9 cellular contexts compared by ENCODE assay signal in genomic region chr17:81635431-81635830, GRCh38. TPM values are rescaled to one million over a fixed set of nuclear protein-coding genes. Genes with fewer than 3 reads are reported as not detected.
DNase-seq lines count a peak whose midpoint lies in the region; ATAC-seq and TF ChIP-seq lines count a peak whose summit lies in the region.
"Had no signal": no experiment of that assay in that cellular context is flagged by ENCODE, and none has a peak within 500 bp of the region (broad histone marks: within the 10 kb centered on the region; RNA-seq: fewer than 3 reads in every experiment).

No MANE protein-coding gene starts in this region.

- H3K36me3 ChIP-seq in kidney epithelial cell (ENCODE audit: control insufficient read depth, insufficient read depth, low read length): no peaks in the 10 kb centered on the region
- H3K36me3 ChIP-seq in stomach smooth muscle (ENCODE audit: control insufficient read depth in 2 of 2, insufficient read depth in 2 of 2, low read length in 2 of 2): peaks cover 0 to 2% of the 10 kb centered on the region in 2 donors
- peaks cover 1% of the 10 kb centered on the region; the same call in 1 of the 2 replicates for H3K36me3 ChIP-seq in H7 (replicated peaks; ENCODE audit: control insufficient read depth, insufficient read depth, low read length)

- DNase-seq in activated naive CD4-positive, alpha-beta T cell treated with anti-CD3 and anti-CD28 coated beads for 36 hours: no peak
- no peak for DNase-seq in activated naive CD4-positive, alpha-beta T cell (lab: John Stamatoyannopoulos, UW)
- no peak for DNase-seq in activated naive CD8-positive, alpha-beta T cell treated with anti-CD3 and anti-CD28 coated beads for 36 hours
- DNase-seq in kidney epithelial cell (ENCODE audit: low read depth) (no peak), H7 (no peak)
- DNase-seq: NCI-H526 had no signal

- H3K4me1 ChIP-seq in stomach smooth muscle (ENCODE audit: control insufficient read depth, insufficient read depth, low read length): peaks cover 18% of the 10 kb centered on the region

- H3K4me1 Mint-ChIP-seq in activated naive CD4-positive, alpha-beta T cell treated with anti-CD3 and anti-CD28 coated beads for 36 hours (ENCODE audit: low read depth): peaks cover 29% of the 10 kb centered on the region
- peaks cover 19% of the 10 kb centered on the region for H3K4me1 Mint-ChIP-seq in activated naive CD8-positive, alpha-beta T cell treated with anti-CD3 and anti-CD28 coated beads for 36 hours

- H3K27ac Mint-ChIP-seq in activated naive CD4-positive, alpha-beta T cell treated with anti-CD3 and anti-CD28 coated beads for 36 hours: peak overlapping the region; percentile 30
- peak overlapping the region; percentile 87 for H3K27ac Mint-ChIP-seq in activated naive CD8-positive, alpha-beta T cell treated with anti-CD3 and anti-CD28 coated beads for 36 hours

- H3K27me3 Mint-ChIP-seq in activated naive CD4-positive, alpha-beta T cell treated with anti-CD3 and anti-CD28 coated beads for 36 hours (ENCODE audit: low read depth): no peaks in the 10 kb centered on the region
- no peaks in the 10 kb centered on the region for H3K27me3 Mint-ChIP-seq in activated naive CD8-positive, alpha-beta T cell treated with anti-CD3 and anti-CD28 coated beads for 36 hours

- peak overlapping the region in 1 of 2 donors; percentile 99 for H3K9ac ChIP-seq in stomach smooth muscle (ENCODE audit: low read length in 2 of 2)

- TF ChIP-seq CTCF in kidney epithelial cell (IDR thresholded peaks at IDR 0.05; ENCODE audit: insufficient read depth, low read length, poor library complexity, severe bottlenecking): no peak

- peak overlapping the region; percentile 93 for H3K4me3 Mint-ChIP-seq in activated naive CD4-positive, alpha-beta T cell treated with anti-CD3 and anti-CD28 coated beads for 36 hours
- H3K4me3 Mint-ChIP-seq in activated naive CD8-positive, alpha-beta T cell treated with anti-CD3 and anti-CD28 coated beads for 36 hours: peak overlapping the region; percentile 95

- peak overlapping the region; percentile 93 for H3K4me3 ChIP-seq in kidney epithelial cell (ENCODE audit: low read depth, low read length)
- H3K4me3 ChIP-seq in stomach smooth muscle (ENCODE audit: low read length in 2 of 2): peak overlapping the region; percentile 94 to 99
- no peak overlapping the region for H3K4me3 ChIP-seq in H7 (ENCODE audit: insufficient read depth, low read depth, low read length)

- H3K27me3 ChIP-seq in kidney epithelial cell (ENCODE audit: control insufficient read depth, insufficient read depth, low read length): no peaks in the 10 kb centered on the region
- no peaks in the 10 kb centered on the region for H3K27me3 ChIP-seq in stomach smooth muscle (ENCODE audit: control insufficient read depth in 1 of 2, insufficient read depth in 2 of 2, low read length in 2 of 2)
- no peaks in the 10 kb centered on the region for H3K27me3 ChIP-seq in H7 (ENCODE audit: control insufficient read depth, insufficient read depth, low read length)

- ATAC-seq in HG02642 (IDR thresholded peaks at IDR 0.05; ENCODE audit: poor library complexity, unreplicated experiment) (no peak), GM21619 (IDR thresholded peaks at IDR 0.05; ENCODE audit: unreplicated experiment) (no peak)

- no peak overlapping the region for H3K27ac ChIP-seq in stomach smooth muscle (ENCODE audit: low read length)

- intact Hi-C loops in activated naive CD4-positive, alpha-beta T cell treated with anti-CD3 and anti-CD28 coated beads for 36 hours (cut with micrococcal nuclease): no loop called here

- H3K36me3 Mint-ChIP-seq in activated naive CD4-positive, alpha-beta T cell treated with anti-CD3 and anti-CD28 coated beads for 36 hours (ENCODE audit: low read depth): peaks cover 6% of the 10 kb centered on the region
- peaks cover 12% of the 10 kb centered on the region for H3K36me3 Mint-ChIP-seq in activated naive CD8-positive, alpha-beta T cell treated with anti-CD3 and anti-CD28 coated beads for 36 hours

- H3K9me3 Mint-ChIP-seq in activated naive CD4-positive, alpha-beta T cell treated with anti-CD3 and anti-CD28 coated beads for 36 hours: no peaks in the 10 kb centered on the region
- H3K9me3 Mint-ChIP-seq in activated naive CD8-positive, alpha-beta T cell treated with anti-CD3 and anti-CD28 coated beads for 36 hours: no peaks in the 10 kb centered on the region

- H3K9me3 ChIP-seq in stomach smooth muscle (ENCODE audit: control insufficient read depth in 2 of 2, low read length in 2 of 2): no peaks in the 10 kb centered on the region

- CTCF ChIA-PET in activated naive CD4-positive, alpha-beta T cell treated with anti-CD3 and anti-CD28 coated beads for 36 hours (lab: Charles Lee): no interaction called here

RNA-seq across cellular contexts. Expression of gene NPLOC4, which starts 1.5 kb away (rescaled TPM):
- 10 to 100 TPM; 67.0 to 68.6 TPM for total RNA-seq in activated naive CD4-positive, alpha-beta T cell treated with anti-CD3 and anti-CD28 coated beads for 36 hours
- total RNA-seq in activated naive CD8-positive, alpha-beta T cell treated with anti-CD3 and anti-CD28 coated beads for 36 hours: 100 to 1,000 TPM; 103 TPM
- 61.4 and 73.3 TPM in 2 replicates for total RNA-seq in kidney epithelial cell
- 64.5 and 77.1 TPM in 2 replicates for total RNA-seq in H7 (2014; rRNA removed; shearing (Covaris generic))

RNA-seq across cellular contexts. Expression of gene TSPAN10, which starts 1.6 kb away (rescaled TPM):
- under 1 TPM in 1 of 2 experiments, not detected in 1; 0.12 TPM for total RNA-seq in activated naive CD4-positive, alpha-beta T cell treated with anti-CD3 and anti-CD28 coated beads for 36 hours
- total RNA-seq in activated naive CD8-positive, alpha-beta T cell treated with anti-CD3 and anti-CD28 coated beads for 36 hours: under 1 TPM; 0.19 to 0.26 TPM
- 0.17 and 0.68 TPM in 2 replicates for total RNA-seq in kidney epithelial cell
- 0.48 and 0.76 TPM in 2 replicates for total RNA-seq in H7 (2014; rRNA removed; shearing (Covaris generic))

RNA-seq across cellular contexts. Expression of gene PDE6G, which starts 20.9 kb away (rescaled TPM):
- under 1 TPM; 0.83 to 0.89 TPM for total RNA-seq in activated naive CD4-positive, alpha-beta T cell treated with anti-CD3 and anti-CD28 coated beads for 36 hours
- total RNA-seq in activated naive CD8-positive, alpha-beta T cell treated with anti-CD3 and anti-CD28 coated beads for 36 hours: 1 to 10 TPM; 8.6 to 9.1 TPM
- total RNA-seq in kidney epithelial cell: 2.2 and 5.3 TPM in 2 replicates
- 19.0 and 22.7 TPM in 2 replicates for total RNA-seq in H7 (2014; rRNA removed; shearing (Covaris generic))

RNA-seq across cellular contexts. Expression of gene OXLD1, which starts 31.0 kb away (rescaled TPM):
- 10 to 100 TPM; 41.9 to 44.1 TPM for total RNA-seq in activated naive CD4-positive, alpha-beta T cell treated with anti-CD3 and anti-CD28 coated beads for 36 hours
- total RNA-seq in activated naive CD8-positive, alpha-beta T cell treated with anti-CD3 and anti-CD28 coated beads for 36 hours: 10 to 100 TPM; 53.0 to 56.1 TPM
- 31.3 and 41.7 TPM in 2 replicates for total RNA-seq in kidney epithelial cell
- 100 and 115 TPM in 2 replicates for total RNA-seq in H7 (2014; rRNA removed; shearing (Covaris generic))

RNA-seq across cellular contexts. Expression of gene CCDC137, which starts 31.1 kb away (rescaled TPM):
- total RNA-seq in activated naive CD4-positive, alpha-beta T cell treated with anti-CD3 and anti-CD28 coated beads for 36 hours: 10 to 100 TPM; 30.8 to 32.3 TPM
- 10 to 100 TPM; 54.8 to 63.3 TPM for total RNA-seq in activated naive CD8-positive, alpha-beta T cell treated with anti-CD3 and anti-CD28 coated beads for 36 hours
- total RNA-seq in kidney epithelial cell: 22.0 and 25.6 TPM in 2 replicates
- total RNA-seq in H7 (2014; rRNA removed; shearing (Covaris generic)): 40.7 and 49.7 TPM in 2 replicates
